ENCODE assay signal across 33 cellular contexts in the genomic region with DNA sequence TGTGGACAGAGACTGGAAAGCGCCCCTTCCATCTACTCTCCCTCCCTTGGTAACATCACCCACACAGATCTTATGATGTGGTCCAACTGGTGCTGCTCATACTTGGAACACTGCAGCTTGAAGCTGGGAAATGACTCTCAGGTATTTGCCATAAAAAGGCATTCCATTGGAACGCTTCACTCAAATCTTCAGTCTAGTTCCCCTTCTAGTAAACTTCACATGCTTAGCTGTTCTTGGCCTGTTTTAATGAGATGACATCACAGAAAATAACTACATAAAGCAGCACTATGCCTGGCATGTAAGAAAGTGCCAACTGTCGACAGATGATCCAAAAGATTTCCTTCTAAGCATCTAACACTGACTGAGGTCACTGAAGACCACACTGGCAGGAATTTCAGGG. TPM values are rescaled to one million over a fixed set of nuclear protein-coding genes. Genes with fewer than 3 reads are reported as not detected.
DNase-seq lines count a peak whose midpoint lies in the region; ATAC-seq, FAIRE-seq and TF ChIP-seq lines count a peak whose summit lies in the region.
"Had no signal": no experiment of that assay in that cellular context is flagged by ENCODE, and none has a peak within 500 bp of the region (broad histone marks: within the 10 kb centered on the region; RNA-seq: fewer than 3 reads in every experiment).

No MANE protein-coding gene starts in this region.

- H3K36me3 ChIP-seq in HepG2 (replicated peaks in 1 of 2; ENCODE audit: control insufficient read depth in 1 of 2, insufficient read depth in 2 of 2, low read length in 2 of 2) (peaks cover 18 to 46% of the 10 kb centered on the region in 2 experiments), right lobe of liver (peaks cover 0 to 41% (median 17%) of the 10 kb centered on the region in 4 donors), ovary (no peaks in the 10 kb centered on the region)

- H3K27me3 ChIP-seq in HepG2 (ENCODE audit: control insufficient read depth in 1 of 2, insufficient read depth in 2 of 2, low read length in 2 of 2), result no peaks in the 10 kb centered on the region
- no peaks in the 10 kb centered on the region for H3K27me3 ChIP-seq in right lobe of liver
- H3K27me3 ChIP-seq in ovary, result no peaks in the 10 kb centered on the region
- H3K27me3 ChIP-seq: cardiac muscle cell, gastrocnemius medialis, tibial nerve had no signal

- peaks cover 39% of the 10 kb centered on the region for H3K79me2 ChIP-seq in HepG2 (ENCODE audit: insufficient read depth, low read length)

- 97% methylated on average over 3 of the region's 3 CpGs for WGBS in HepG2 (ENCODE audit: low lambda C conversion rate)
- WGBS in right lobe of liver (ENCODE audit: insufficient coverage, low coverage, low lambda C conversion rate, missing lambda C conversion rate), result 95% methylated on average over 3 of the region's 3 CpGs
- 98 to 99% (median 99%) methylated on average over 3 of the region's 3 CpGs for WGBS in ovary, 3 donors

- FAIRE-seq in HepG2 (lab: Jason Lieb, UNC), result peak; percentile 34
- FAIRE-seq: GM18507 had no signal

- DNase-seq in HepG2 (ENCODE audit: low spot score) (no peak), right lobe of liver (no peak), astrocyte of the hippocampus (ENCODE audit: low read depth, low spot score) (peak; percentile 52), iris pigment epithelial cell (ENCODE audit: low read depth) (peak; percentile 35), ovary (no peak), kidney glomerular epithelial cell (lab: John Stamatoyannopoulos, UW) (no peak)
- DNase-seq: activated CD4-positive, CD25-positive, alpha-beta regulatory T cell treated with anti-CD3 and anti-CD28 coated beads, Interleukin-2, amount 50 U/mL, for 72 hours; activated CD8-positive, alpha-beta memory T cell treated with anti-CD3 and anti-CD28 coated beads for 24 hours; activated naive CD4-positive, alpha-beta T cell; activated T-cell treated with anti-CD3 and anti-CD28 coated beads, Interleukin-2, amount 50 U/mL, for 24 hours; dermis blood vessel endothelial cell; gastrocnemius medialis; H9; hypothalamus; islet precursor cell; Karpas-422; NCI-H1048; NCI-H2029; NCI-H345; NCI-H82; PC-9; SIG-M5; stimulated activated CD4-positive, alpha-beta T cell treated with anti-CD3 and anti-CD28 coated beads, Interleukin-4, amount 100 ng/mL, for 1 hour; stimulated activated naive CD4-positive, alpha-beta T cell treated with Interleukin-2 at 50 U/mL for 16 hours had no signal

- no peak overlapping the region for H3K4me2 ChIP-seq in HepG2 (ENCODE audit: low read depth, low read length)
- H3K4me2 ChIP-seq: PC-9 had no signal

- intact Hi-C loops in HepG2 (cut with micrococcal nuclease; ENCODE audit: unreplicated experiment) (no loop called here), right lobe of liver (cut with DNase I) (no loop called here), ovary (cut with DNase I) (no loop called here)

- in situ Hi-C loops in HepG2 (cut with HindIII; ENCODE audit: extremely low pct_ligation_motif_present, low pct_unique_long_range_greater_than_20kb), result no loop called here

- CTCF ChIA-PET in HepG2 (lab: Yijun Ruan, JAX; ENCODE audit: low intra/inter-chr PET ratio, low total read pairs), result no interaction called here

- H3K27ac ChIP-seq in HepG2 (ENCODE audit: extremely low read length, insufficient read depth, low read length), result no peak overlapping the region
- no peak overlapping the region for H3K27ac ChIP-seq in right lobe of liver
- no peak overlapping the region for H3K27ac ChIP-seq in ovary
- H3K27ac ChIP-seq: 22Rv1, cardiac muscle cell, epithelial cell of prostate, gastrocnemius medialis, PC-9, tibial nerve had no signal

- TF ChIP-seq CTCF in HepG2 (CRISPR knock-in tag; IDR thresholded peaks at IDR 0.05), result no peak
- no peak for TF ChIP-seq CTCF in right lobe of liver (IDR thresholded peaks at IDR 0.05)
- no peak for TF ChIP-seq CTCF in ovary (IDR thresholded peaks at IDR 0.05)

- 0 out of 2 replicates have a peak, but pooled peaks cover 2% of the 10 kb centered on the region for H4K20me1 ChIP-seq in HepG2 (ENCODE audit: insufficient read depth, low read length)

- H2AFZ ChIP-seq in HepG2 (ENCODE audit: low read length), result no peak overlapping the region
- H2AFZ ChIP-seq: PC-9 had no signal

- H3K4me3 ChIP-seq in HepG2 (replicated peaks in 1 of 3; ENCODE audit: insufficient read depth in 1 of 3, low read depth in 2 of 3, low read length in 3 of 3), result no peak overlapping the region
- H3K4me3 ChIP-seq in right lobe of liver, result no peak overlapping the region
- no peak overlapping the region for H3K4me3 ChIP-seq in ovary
- H3K4me3 ChIP-seq: cardiac muscle cell, gastrocnemius medialis, lung, PC-9, tibial nerve had no signal

- TF ChIP-seq RAD21 in HepG2 (CRISPR knock-in tag; IDR thresholded peaks at IDR 0.05), result no peak

- ATAC-seq in HepG2, result no peak
- no peak for ATAC-seq in right lobe of liver
- no peak for ATAC-seq in HG03432 (IDR thresholded peaks at IDR 0.05; ENCODE audit: unreplicated experiment)
- no peak for ATAC-seq in HG03108 (IDR thresholded peaks at IDR 0.05; ENCODE audit: unreplicated experiment)
- ATAC-seq: gastrocnemius medialis had no signal

- POLR2A ChIA-PET in HepG2 (lab: Yijun Ruan, JAX), result interaction anchor here (1.6 kb wide), 1 partner anchor 10 kb away, joined by 6 read pairs; the partner anchor contains the start of gene ZNF263

- no peaks in the 10 kb centered on the region for H3K9me3 ChIP-seq in HepG2 (ENCODE audit: low read length)
- H3K9me3 ChIP-seq in right lobe of liver, result peaks cover 3 to 44% (median 20%) of the 10 kb centered on the region in 4 donors
- H3K9me3 ChIP-seq in ovary, result peaks cover 0 to 43% of the 10 kb centered on the region in 2 donors

- TF ChIP-seq POLR2A in HepG2 (IDR thresholded peaks at IDR 0.05; ENCODE audit: insufficient read depth in 1 of 2, low read depth in 2 of 2, low read length in 2 of 2) (no peak), right lobe of liver (IDR thresholded peaks at IDR 0.05) (no peak), ovary (IDR thresholded peaks at IDR 0.05) (no peak)

- H3K9ac ChIP-seq in HepG2 (ENCODE audit: insufficient read depth, low read depth, low read length), result no peak overlapping the region

- BruUV-seq in HepG2 (replicated peaks; lab: Mats Ljungman, UMichigan), result no TSS peak

- peaks cover 13% of the 10 kb centered on the region for H3K4me1 ChIP-seq in HepG2 (ENCODE audit: insufficient read depth, low read length)
- H3K4me1 ChIP-seq in right lobe of liver, result no peaks in the 10 kb centered on the region
- no peaks in the 10 kb centered on the region for H3K4me1 ChIP-seq in ovary (ENCODE audit: insufficient read depth)
- H3K4me1 ChIP-seq: gastrocnemius medialis, tibial nerve had no signal

- no peak for TF ChIP-seq EP300 in HepG2 (IDR thresholded peaks at IDR 0.05; ENCODE audit: low read depth in 2 of 2, low read length in 2 of 2)
- TF ChIP-seq EP300 in HepG2 (CRISPR knock-in tag; IDR thresholded peaks at IDR 0.05; ENCODE audit: borderline replicate concordance), result no peak
- TF ChIP-seq EP300 in ovary (IDR thresholded peaks at IDR 0.05), result no peak

RNA-seq across cellular contexts. Expression of gene ZNF263, which starts 9.3 kb away (rescaled TPM):
- 40.3 and 41.2 TPM in 2 replicates for total RNA-seq in HepG2 (2016; rRNA removed; fragmentation: Illumina TruSeq; extraction: Trizol)
- total RNA-seq in HepG2 (2016; cell fraction: cytosol; rRNA removed; fragmentation: Illumina TruSeq; extraction: Trizol; ENCODE audit: low read depth), result 5.3 TPM in 2 replicates
- total RNA-seq in HepG2 (2016; cell fraction: insoluble cytoplasmic fraction; rRNA removed; fragmentation: Illumina TruSeq; extraction: Trizol), result 37.2 and 40.1 TPM in 2 replicates
- total RNA-seq in HepG2 (2016; cell fraction: membrane; rRNA removed; fragmentation: Illumina TruSeq; extraction: Trizol), result 18.8 and 22.5 TPM in 2 replicates
- total RNA-seq in HepG2 (2016; cell fraction: nucleus; rRNA removed; fragmentation: Illumina TruSeq; extraction: Trizol), result 32.1 and 42.1 TPM in 2 replicates
- polyA plus RNA-seq in HepG2 (2011; rRNA removed), result 10.2 and 14.7 TPM in 2 replicates
- 11.3 and 11.7 TPM in 2 replicates for polyA plus RNA-seq in HepG2 (2011; cell fraction: cytosol; rRNA removed)
- polyA plus RNA-seq in HepG2 (2011; cell fraction: nucleus; rRNA removed), result 31.7 and 37.4 TPM in 2 replicates
- polyA plus RNA-seq in HepG2 (2012), result 19.6 and 24.4 TPM in 2 replicates
- 2.7 TPM in 2 replicates for polyA plus RNA-seq in HepG2 (2016; cell fraction: cytosol; fragmentation: Illumina TruSeq; extraction: Trizol; ENCODE audit: low read depth)
- 30.0 and 30.7 TPM in 2 replicates for polyA plus RNA-seq in HepG2 (2016; cell fraction: insoluble cytoplasmic fraction; fragmentation: Illumina TruSeq; extraction: Trizol; ENCODE audit: low read depth)
- polyA plus RNA-seq in HepG2 (2016; cell fraction: membrane; fragmentation: Illumina TruSeq; extraction: Trizol; ENCODE audit: low read depth), result 9.5 and 9.9 TPM in 2 replicates
- polyA plus RNA-seq in HepG2 (2016; cell fraction: nucleus; fragmentation: Illumina TruSeq; extraction: Trizol; ENCODE audit: insufficient read depth, low read depth), result 40.2 and 42.2 TPM in 2 replicates
- 17.4 and 17.7 TPM in 2 replicates for polyA minus RNA-seq in HepG2 (2011; rRNA and poly(A)+ RNA removed; ENCODE audit: low replicate concordance)
- polyA minus RNA-seq in HepG2 (2011; cell fraction: cytosol; rRNA and poly(A)+ RNA removed), result 10.1 and 13.1 TPM in 2 replicates
- 38.5 and 50.5 TPM in 2 replicates for polyA minus RNA-seq in HepG2 (2011; cell fraction: nucleus; rRNA and poly(A)+ RNA removed)
- total RNA-seq in right lobe of liver, result 10 to 100 TPM in 5 of 6 experiments, 1 to 10 TPM in 1; 7.1 to 13.9 (median 11.0) TPM
- total RNA-seq in ovary, result 10 to 100 TPM; 32.1 to 46.1 (median 35.8) TPM
- polyA plus RNA-seq in ovary, result 10 to 100 TPM; 31.2 to 33.2 TPM

RNA-seq across cellular contexts. Expression of gene TIGD7, which starts 12.6 kb away (rescaled TPM):
- total RNA-seq in HepG2 (2016; rRNA removed; fragmentation: Illumina TruSeq; extraction: Trizol) (not detected in 2 replicates), right lobe of liver (1 to 10 TPM in 4 of 6 experiments, under 1 TPM in 2; 0.56 to 1.9 (median 1.7) TPM), ovary (10 to 100 TPM in 5 of 7 donors, 1 to 10 TPM in 2; 5.2 to 16.1 (median 13.7) TPM)
- not detected in 2 replicates for total RNA-seq in HepG2 (2016; cell fraction: cytosol; rRNA removed; fragmentation: Illumina TruSeq; extraction: Trizol; ENCODE audit: low read depth)
- total RNA-seq in HepG2 (2016; cell fraction: insoluble cytoplasmic fraction; rRNA removed; fragmentation: Illumina TruSeq; extraction: Trizol), result not detected in 2 replicates
- total RNA-seq in HepG2 (2016; cell fraction: membrane; rRNA removed; fragmentation: Illumina TruSeq; extraction: Trizol), result not detected in 2 replicates
- not detected in 2 replicates for total RNA-seq in HepG2 (2016; cell fraction: nucleus; rRNA removed; fragmentation: Illumina TruSeq; extraction: Trizol)
- polyA plus RNA-seq in HepG2 (2011; rRNA removed) (not detected in 2 replicates), ovary (10 to 100 TPM; 10.8 to 10.9 TPM)
- not detected in 2 replicates for polyA plus RNA-seq in HepG2 (2011; cell fraction: cytosol; rRNA removed)
- polyA plus RNA-seq in HepG2 (2011; cell fraction: nucleus; rRNA removed), result not detected in 2 replicates
- polyA plus RNA-seq in HepG2 (2012), result 0.63 and 0.88 TPM in 2 replicates
- polyA plus RNA-seq in HepG2 (2016; cell fraction: cytosol; fragmentation: Illumina TruSeq; extraction: Trizol; ENCODE audit: low read depth), result not detected in 2 replicates
- polyA plus RNA-seq in HepG2 (2016; cell fraction: insoluble cytoplasmic fraction; fragmentation: Illumina TruSeq; extraction: Trizol; ENCODE audit: low read depth), result not detected in 2 replicates
- not detected in 2 replicates for polyA plus RNA-seq in HepG2 (2016; cell fraction: membrane; fragmentation: Illumina TruSeq; extraction: Trizol; ENCODE audit: low read depth)
- polyA plus RNA-seq in HepG2 (2016; cell fraction: nucleus; fragmentation: Illumina TruSeq; extraction: Trizol; ENCODE audit: insufficient read depth, low read depth), result not detected in 2 replicates
- 0.08 and 2.2 TPM in 2 replicates for polyA minus RNA-seq in HepG2 (2011; rRNA and poly(A)+ RNA removed; ENCODE audit: low replicate concordance)
- not detected in 2 replicates for polyA minus RNA-seq in HepG2 (2011; cell fraction: cytosol; rRNA and poly(A)+ RNA removed)
- not detected in 2 replicates for polyA minus RNA-seq in HepG2 (2011; cell fraction: nucleus; rRNA and poly(A)+ RNA removed)
- total RNA-seq: HT-29 had no signal

RNA-seq across cellular contexts. Expression of gene ZNF75A, which starts 12.7 kb away (rescaled TPM):
- 1.3 and 2.1 TPM in 2 replicates for total RNA-seq in HepG2 (2016; rRNA removed; fragmentation: Illumina TruSeq; extraction: Trizol)
- total RNA-seq in HepG2 (2016; cell fraction: cytosol; rRNA removed; fragmentation: Illumina TruSeq; extraction: Trizol; ENCODE audit: low read depth), result 1.1 TPM in 2 replicates
- total RNA-seq in HepG2 (2016; cell fraction: insoluble cytoplasmic fraction; rRNA removed; fragmentation: Illumina TruSeq; extraction: Trizol), result 1.2 and 2.0 TPM in 2 replicates
- 0.31 and 0.77 TPM in 2 replicates for total RNA-seq in HepG2 (2016; cell fraction: membrane; rRNA removed; fragmentation: Illumina TruSeq; extraction: Trizol)
- total RNA-seq in HepG2 (2016; cell fraction: nucleus; rRNA removed; fragmentation: Illumina TruSeq; extraction: Trizol), result 4.0 and 4.9 TPM in 2 replicates
- 1.4 and 2.0 TPM in 2 replicates for polyA plus RNA-seq in HepG2 (2011; rRNA removed)
- 0.43 and 0.59 TPM in 2 replicates for polyA plus RNA-seq in HepG2 (2011; cell fraction: cytosol; rRNA removed)
- 3.0 and 4.0 TPM in 2 replicates for polyA plus RNA-seq in HepG2 (2011; cell fraction: nucleus; rRNA removed)
- polyA plus RNA-seq in HepG2 (2012), result 2.2 and 2.8 TPM in 2 replicates
- 0.19 and 0.28 TPM in 2 replicates for polyA plus RNA-seq in HepG2 (2016; cell fraction: cytosol; fragmentation: Illumina TruSeq; extraction: Trizol; ENCODE audit: low read depth)
- 0.53 and 0.94 TPM in 2 replicates for polyA plus RNA-seq in HepG2 (2016; cell fraction: insoluble cytoplasmic fraction; fragmentation: Illumina TruSeq; extraction: Trizol; ENCODE audit: low read depth)
- polyA plus RNA-seq in HepG2 (2016; cell fraction: membrane; fragmentation: Illumina TruSeq; extraction: Trizol; ENCODE audit: low read depth), result 0.18 and 0.56 TPM in 2 replicates
- 7.5 and 9.8 TPM in 2 replicates for polyA plus RNA-seq in HepG2 (2016; cell fraction: nucleus; fragmentation: Illumina TruSeq; extraction: Trizol; ENCODE audit: insufficient read depth, low read depth)
- polyA minus RNA-seq in HepG2 (2011; rRNA and poly(A)+ RNA removed; ENCODE audit: low replicate concordance), result 1.4 and 8.3 TPM in 2 replicates
- polyA minus RNA-seq in HepG2 (2011; cell fraction: cytosol; rRNA and poly(A)+ RNA removed), result 0.40 and 0.70 TPM in 2 replicates
- polyA minus RNA-seq in HepG2 (2011; cell fraction: nucleus; rRNA and poly(A)+ RNA removed), result 8.1 and 9.4 TPM in 2 replicates
- 10 to 100 TPM in 4 of 6 experiments, 1 to 10 TPM in 2; 7.5 to 11.5 (median 10.5) TPM for total RNA-seq in right lobe of liver
- total RNA-seq in ovary, result 10 to 100 TPM; 17.5 to 50.1 (median 34.3) TPM
- polyA plus RNA-seq in ovary, result 10 to 100 TPM; 20.6 to 26.3 TPM

RNA-seq across cellular contexts. Expression of gene MEFV, which starts 36.2 kb away (rescaled TPM):
- total RNA-seq in HepG2 (2016; rRNA removed; fragmentation: Illumina TruSeq; extraction: Trizol) (0.11 TPM in 1 of 2 replicates, not detected in the other), right lobe of liver (1 to 10 TPM in 3 of 6 experiments, under 1 TPM in 3; 0.66 to 1.7 (median 1.0) TPM), ovary (under 1 TPM; 0.20 to 0.84 (median 0.46) TPM)
- not detected in 2 replicates for total RNA-seq in HepG2 (2016; cell fraction: cytosol; rRNA removed; fragmentation: Illumina TruSeq; extraction: Trizol; ENCODE audit: low read depth)
- total RNA-seq in HepG2 (2016; cell fraction: insoluble cytoplasmic fraction; rRNA removed; fragmentation: Illumina TruSeq; extraction: Trizol), result not detected in 2 replicates
- not detected in 2 replicates for total RNA-seq in HepG2 (2016; cell fraction: membrane; rRNA removed; fragmentation: Illumina TruSeq; extraction: Trizol)
- not detected in 2 replicates for total RNA-seq in HepG2 (2016; cell fraction: nucleus; rRNA removed; fragmentation: Illumina TruSeq; extraction: Trizol)
- polyA plus RNA-seq in HepG2 (2011; rRNA removed) (0.07 and 0.22 TPM in 2 replicates), ovary (under 1 TPM; 0.11 to 0.53 TPM)
- 0.01 TPM in 1 of 2 replicates, not detected in the other for polyA plus RNA-seq in HepG2 (2011; cell fraction: cytosol; rRNA removed)
- polyA plus RNA-seq in HepG2 (2011; cell fraction: nucleus; rRNA removed), result 0.07 and 0.16 TPM in 2 replicates
- 0.09 TPM in 1 of 2 replicates, not detected in the other for polyA plus RNA-seq in HepG2 (2012)
- polyA plus RNA-seq in HepG2 (2016; cell fraction: cytosol; fragmentation: Illumina TruSeq; extraction: Trizol; ENCODE audit: low read depth), result not detected in 2 replicates
- polyA plus RNA-seq in HepG2 (2016; cell fraction: insoluble cytoplasmic fraction; fragmentation: Illumina TruSeq; extraction: Trizol; ENCODE audit: low read depth), result 0.15 TPM in 1 of 2 replicates, not detected in the other
- polyA plus RNA-seq in HepG2 (2016; cell fraction: membrane; fragmentation: Illumina TruSeq; extraction: Trizol; ENCODE audit: low read depth), result not detected in 2 replicates
- polyA plus RNA-seq in HepG2 (2016; cell fraction: nucleus; fragmentation: Illumina TruSeq; extraction: Trizol; ENCODE audit: insufficient read depth, low read depth), result not detected in 2 replicates
- 0.07 and 0.12 TPM in 2 replicates for polyA minus RNA-seq in HepG2 (2011; rRNA and poly(A)+ RNA removed; ENCODE audit: low replicate concordance)
- not detected in 2 replicates for polyA minus RNA-seq in HepG2 (2011; cell fraction: cytosol; rRNA and poly(A)+ RNA removed)
- not detected in 2 replicates for polyA minus RNA-seq in HepG2 (2011; cell fraction: nucleus; rRNA and poly(A)+ RNA removed)
- total RNA-seq: cardiac muscle cell, H9, PC-9 had no signal
- polyA plus RNA-seq: cardiac muscle cell had no signal

RNA-seq across cellular contexts. Expression of gene ZNF200, which starts 57.6 kb away (rescaled TPM):
- total RNA-seq in HepG2 (2016; rRNA removed; fragmentation: Illumina TruSeq; extraction: Trizol) (16.5 and 18.0 TPM in 2 replicates), right lobe of liver (1 to 10 TPM; 1.9 to 4.8 (median 3.5) TPM), ovary (1 to 10 TPM; 7.3 to 9.2 (median 7.5) TPM)
- total RNA-seq in HepG2 (2016; cell fraction: cytosol; rRNA removed; fragmentation: Illumina TruSeq; extraction: Trizol; ENCODE audit: low read depth), result 3.5 and 3.9 TPM in 2 replicates
- total RNA-seq in HepG2 (2016; cell fraction: insoluble cytoplasmic fraction; rRNA removed; fragmentation: Illumina TruSeq; extraction: Trizol), result 15.2 and 18.5 TPM in 2 replicates
- total RNA-seq in HepG2 (2016; cell fraction: membrane; rRNA removed; fragmentation: Illumina TruSeq; extraction: Trizol), result 9.1 and 10.4 TPM in 2 replicates
- total RNA-seq in HepG2 (2016; cell fraction: nucleus; rRNA removed; fragmentation: Illumina TruSeq; extraction: Trizol), result 12.6 and 15.6 TPM in 2 replicates
- polyA plus RNA-seq in HepG2 (2011; rRNA removed) (3.5 and 4.0 TPM in 2 replicates), ovary (1 to 10 TPM; 4.8 to 8.3 TPM)
- polyA plus RNA-seq in HepG2 (2011; cell fraction: cytosol; rRNA removed), result 1.9 and 2.7 TPM in 2 replicates
- polyA plus RNA-seq in HepG2 (2011; cell fraction: nucleus; rRNA removed), result 7.0 and 8.7 TPM in 2 replicates
- 4.4 and 6.0 TPM in 2 replicates for polyA plus RNA-seq in HepG2 (2012)
- polyA plus RNA-seq in HepG2 (2016; cell fraction: cytosol; fragmentation: Illumina TruSeq; extraction: Trizol; ENCODE audit: low read depth), result 0.78 TPM in 2 replicates
- polyA plus RNA-seq in HepG2 (2016; cell fraction: insoluble cytoplasmic fraction; fragmentation: Illumina TruSeq; extraction: Trizol; ENCODE audit: low read depth), result 14.6 and 15.4 TPM in 2 replicates
- polyA plus RNA-seq in HepG2 (2016; cell fraction: membrane; fragmentation: Illumina TruSeq; extraction: Trizol; ENCODE audit: low read depth), result 2.1 and 2.2 TPM in 2 replicates
- 18.5 and 20.4 TPM in 2 replicates for polyA plus RNA-seq in HepG2 (2016; cell fraction: nucleus; fragmentation: Illumina TruSeq; extraction: Trizol; ENCODE audit: insufficient read depth, low read depth)
- 5.2 and 14.9 TPM in 2 replicates for polyA minus RNA-seq in HepG2 (2011; rRNA and poly(A)+ RNA removed; ENCODE audit: low replicate concordance)
- polyA minus RNA-seq in HepG2 (2011; cell fraction: cytosol; rRNA and poly(A)+ RNA removed), result 4.4 and 4.9 TPM in 2 replicates
- 11.8 and 14.4 TPM in 2 replicates for polyA minus RNA-seq in HepG2 (2011; cell fraction: nucleus; rRNA and poly(A)+ RNA removed)

Comparison
In these comparisons a context has a peak if more than half of its experiments do, and no peak if none do; other contexts are left out.
1. DNase-seq: peak in astrocyte of the hippocampus (single experiment) and iris pigment epithelial cell (single experiment); none in HepG2 (single experiment), right lobe of liver (0 of 3), ovary (0 of 5) and kidney glomerular epithelial cell (single experiment).